In genomic region chr10:46290101-46290884, GRCh38 we compare ENCODE assay signal across 24 cellular contexts. TPM values are rescaled to one million over a fixed set of nuclear protein-coding genes. Genes with fewer than 3 reads are reported as not detected.
"Had no signal": no experiment of that assay in that cellular context is flagged by ENCODE, and none has a peak within 500 bp of the region (broad histone marks: within the 10 kb centered on the region; RNA-seq: fewer than 3 reads in every experiment).

No MANE protein-coding gene starts in this region.

- H3K27me3 ChIP-seq: SJSA1 had no signal

- H3K9me3 Mint-ChIP-seq: activated T-cell treated with anti-CD3 and anti-CD28 coated beads, Interleukin-2, amount 50 U/mL, for 72 hours; activated T-helper 2 cell treated with anti-CD3 and anti-CD28 coated beads, Interferon-gamma antibody, Interleukin-2, Interleukin-4, amounts not matched to agents 10 μg/mL and 5 μg/mL and 100 μg/mL, durations not matched to agents 14 hours and 24 hours and 36 hours; central memory CD8-positive, alpha-beta T cell; WTC11 had no signal

- H3K36me3 Mint-ChIP-seq: activated naive CD8-positive, alpha-beta T cell; brain; WTC11 had no signal

- H3K36me3 ChIP-seq: SJSA1 had no signal

- H3K27ac Mint-ChIP-seq: activated naive CD8-positive, alpha-beta T cell; activated T-cell treated with anti-CD3 and anti-CD28 coated beads, Interleukin-2, amount 50 U/mL, for 72 hours; activated T-helper 2 cell treated with anti-CD3 and anti-CD28 coated beads, Interferon-gamma antibody, Interleukin-2, Interleukin-4, amounts not matched to agents 10 μg/mL and 5 μg/mL and 100 μg/mL, durations not matched to agents 14 hours and 24 hours and 36 hours; brain; T-helper 17 cell; WTC11 had no signal

- H3K27me3 Mint-ChIP-seq: activated naive CD8-positive, alpha-beta T cell; T-helper 17 cell had no signal

- H3K27ac ChIP-seq: SJSA1 had no signal

- DNase-seq: activated CD4-positive, alpha-beta T cell treated with anti-CD3 and anti-CD28 coated beads for 48 hours; activated CD4-positive, alpha-beta T cell treated with anti-CD3 and anti-CD28 coated beads, Interleukin-2, amount 50 U/mL, for 4 hours; activated naive CD4-positive, alpha-beta T cell; activated T-cell treated with anti-CD3 and anti-CD28 coated beads, Interleukin-2, amount 50 U/mL, for 72 hours; amygdala; Karpas-422; MM.1S; NCI-H1105; NCI-H1436 treated with DMSO at 0.1 percent for 48 hours; NCI-H187; NCI-H2081; NCI-H510A treated with DMSO at 0.1 percent for 48 hours; PC-3; SHP77; T-helper 17 cell; T-helper 9 cell had no signal

- H3K9me3 ChIP-seq: SJSA1 had no signal

- H3K4me3 Mint-ChIP-seq: activated naive CD8-positive, alpha-beta T cell; activated T-cell treated with anti-CD3 and anti-CD28 coated beads, Interleukin-2, amount 50 U/mL, for 72 hours; brain; central memory CD8-positive, alpha-beta T cell; T-helper 17 cell; WTC11 had no signal

- ATAC-seq: activated T-cell treated with anti-CD3 and anti-CD28 coated beads, Interleukin-2, amount 50 U/mL, for 72 hours; PC-3; T-helper 17 cell; WTC11 had no signal

- H3K4me3 ChIP-seq: SJSA1 had no signal

RNA-seq across cellular contexts. Expression of gene ANTXRL, which starts 3.5 kb away (rescaled TPM):
- total RNA-seq: activated CD8-positive, alpha-beta memory T cell treated with anti-CD3 and anti-CD28 coated beads for 36 hours; activated T-cell treated with anti-CD3 and anti-CD28 coated beads, Interleukin-2, amount 50 U/mL, for 72 hours; activated T-helper 2 cell treated with anti-CD3 and anti-CD28 coated beads, Interferon-gamma antibody, Interleukin-2, Interleukin-4, amounts not matched to agents 10 μg/mL and 5 μg/mL and 100 μg/mL, durations not matched to agents 14 hours and 24 hours and 36 hours; astrocyte; PC-3; SJSA1; T-helper 17 cell; WTC11 had no signal
